Comparison of ENCODE assay signal across 29 cellular contexts in the genomic region with DNA sequence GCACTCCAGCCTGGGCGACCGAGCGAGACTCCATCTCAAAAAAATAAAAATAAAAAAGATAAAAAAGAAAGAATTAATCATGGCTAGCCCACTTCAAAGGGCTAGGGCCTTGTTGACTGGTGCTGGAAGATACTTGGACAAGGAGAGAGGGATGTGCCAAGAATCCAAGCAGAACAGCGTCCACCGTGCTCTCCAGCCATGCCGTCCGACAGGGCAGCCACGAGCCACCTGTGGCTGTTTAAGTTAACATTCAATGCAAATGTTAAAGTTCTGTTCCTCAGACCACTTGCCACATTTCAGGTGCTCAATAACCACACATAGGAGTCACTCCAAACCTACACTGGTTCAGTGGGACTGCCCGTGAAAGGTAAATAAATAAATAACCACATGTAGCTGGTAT. TPM values are rescaled to one million over a fixed set of nuclear protein-coding genes. Genes with fewer than 3 reads are reported as not detected.
"Had no signal": no experiment of that assay in that cellular context is flagged by ENCODE, and none has a peak within 500 bp of the region (broad histone marks: within the 10 kb centered on the region; RNA-seq: fewer than 3 reads in every experiment).

No MANE protein-coding gene starts in this region.

- H3K27ac ChIP-seq: adrenal gland, body of pancreas, breast epithelium, SJSA1 had no signal

- DNase-seq: activated B cell treated with CpG ODN at 0.5 μM for 24 hours; activated CD4-positive, alpha-beta memory T cell treated with anti-CD3 and anti-CD28 coated beads for 36 hours; activated CD4-positive, alpha-beta T cell treated with anti-CD3 and anti-CD28 coated beads for 4 hours; activated CD4-positive, alpha-beta T cell treated with anti-CD3 and anti-CD28 coated beads, Interleukin-2, amount 50 U/mL, for 1 hour; activated CD4-positive, CD25-positive, alpha-beta regulatory T cell treated with anti-CD3 and anti-CD28 coated beads, Interleukin-2, amount 50 U/mL, for 72 hours; activated CD8-positive, alpha-beta memory T cell treated with anti-CD3 and anti-CD28 coated beads for 24 hours; activated gamma-delta T cell treated with Interleukin-2 at 50 U/mL for 16 hours; activated naive CD4-positive, alpha-beta T cell treated with anti-CD3 and anti-CD28 coated beads for 36 hours; activated T-cell treated with anti-CD3 and anti-CD28 coated beads, Interleukin-2, amount 50 U/mL, for 24 hours; body of pancreas; Karpas-422; KBM-7; NCI-H1105; NCI-H1436; NCI-H1694; NCI-H1930; NCI-H2081 treated with DMSO at 0.1 percent for 48 hours; NCI-H226; NCI-H446 treated with DMSO at 0.1 percent for 48 hours; NCI-H524; SHP77 treated with DMSO at 0.1 percent for 48 hours; SK-N-SH had no signal

- H3K36me3 ChIP-seq: adrenal gland, breast epithelium, SJSA1 had no signal

- H3K9me3 ChIP-seq: adrenal gland, body of pancreas, SK-N-SH had no signal

- H3K27me3 ChIP-seq: adrenal gland, body of pancreas, breast epithelium, SJSA1 had no signal

- ATAC-seq: activated naive CD4-positive, alpha-beta T cell treated with anti-CD3 and anti-CD28 coated beads, Interleukin-2, amount 50 U/mL, for 72 hours; body of pancreas; Panc1 had no signal

- H3K4me3 ChIP-seq: adrenal gland, body of pancreas, breast epithelium, SJSA1 had no signal

- H3K4me1 ChIP-seq: adrenal gland, body of pancreas, breast epithelium, SJSA1 had no signal

RNA-seq across cellular contexts. Expression of gene SLC6A13, which starts 21.4 kb away (rescaled TPM):
- total RNA-seq: activated naive CD4-positive, alpha-beta T cell treated with anti-CD3 and anti-CD28 coated beads for 36 hours; activated naive CD4-positive, alpha-beta T cell treated with anti-CD3 and anti-CD28 coated beads, Interleukin-2, amount 50 U/mL, for 72 hours; body of pancreas; SJSA1 had no signal

RNA-seq across cellular contexts. Expression of gene SLC6A12, which starts 27.3 kb away (rescaled TPM):
- total RNA-seq: activated B cell treated with CpG ODN at 0.5 μM for 24 hours; activated naive CD4-positive, alpha-beta T cell treated with anti-CD3 and anti-CD28 coated beads, Interleukin-2, amount 50 U/mL, for 72 hours; MCF 10A; RPMI7951; SJSA1 had no signal
